Comparison of ENCODE assay signal across 35 cellular contexts in genomic region chr12:21264232-21264631, GRCh38.
"Had no signal": no experiment of that assay in that cellular context is flagged by ENCODE, and none has a peak within 500 bp of the region (broad histone marks: within the 10 kb centered on the region; RNA-seq: fewer than 3 reads in every experiment).

No MANE protein-coding gene starts in this region.

- H3K9me3 ChIP-seq: MG63 had no signal

- DNase-seq: Kasumi-1, MG63, MM.1S, MV-4-11, NCI-H1048, NCI-H1092, NCI-H1092 treated with DMSO at 0.1 percent for 48 hours, NCI-H1105, NCI-H1105 treated with DMSO at 0.1 percent for 48 hours, NCI-H1417, NCI-H1417 treated with DMSO at 0.1 percent for 48 hours, NCI-H1436, NCI-H1436 treated with DMSO at 0.1 percent for 48 hours, NCI-H146, NCI-H1694, NCI-H1694 treated with DMSO at 0.1 percent for 48 hours, NCI-H187, NCI-H187 treated with DMSO at 0.1 percent for 48 hours, NCI-H1930, NCI-H2029, NCI-H2029 treated with DMSO at 0.1 percent for 48 hours, NCI-H2081, NCI-H2081 treated with DMSO at 0.1 percent for 48 hours, NCI-H2107, NCI-H2171, NCI-H2171 treated with DMSO at 0.1 percent for 48 hours, NCI-H2227 treated with DMSO at 0.1 percent for 48 hours, NCI-H226, NCI-H345, NCI-H446, NCI-H446 treated with DMSO at 0.1 percent for 48 hours, NCI-H510A, NCI-H510A treated with DMSO at 0.1 percent for 48 hours, NCI-H524, NCI-H524 treated with DMSO at 0.1 percent for 48 hours had no signal

- H3K27me3 ChIP-seq: MG63 had no signal

- H3K4me3 ChIP-seq: MG63 had no signal

- H3K36me3 ChIP-seq: MG63 had no signal
